ENCODE assay signal across 9 cellular contexts in genomic region chr11:85665756-85666155, GRCh38. TPM values are rescaled to one million over a fixed set of nuclear protein-coding genes. Genes with fewer than 3 reads are reported as not detected.
DNase-seq lines count a peak whose midpoint lies in the region; ATAC-seq and TF ChIP-seq lines count a peak whose summit lies in the region.
"Had no signal": no experiment of that assay in that cellular context is flagged by ENCODE, and none has a peak within 500 bp of the region (broad histone marks: within the 10 kb centered on the region; RNA-seq: fewer than 3 reads in every experiment).

No MANE protein-coding gene starts in this region.

- no peak overlapping the region for H4K91ac ChIP-seq in trophoblast cell (ENCODE audit: low read depth, low read length)

- H3K27me3 ChIP-seq in GM23248 (replicated peaks; ENCODE audit: insufficient read depth), result no peaks in the 10 kb centered on the region
- no peaks in the 10 kb centered on the region for H3K27me3 ChIP-seq in OCI-LY3 (ENCODE audit: low read depth, low read length)
- no peaks in the 10 kb centered on the region for H3K27me3 ChIP-seq in endocrine pancreas (ENCODE audit: control insufficient read depth, insufficient read depth, low read length)
- no peaks in the 10 kb centered on the region for H3K27me3 ChIP-seq in trophoblast cell (ENCODE audit: insufficient read depth, low read length)

- no peak overlapping the region for H2AK5ac ChIP-seq in trophoblast cell (ENCODE audit: low read length)

- H3F3A ChIP-seq in GM23248 (ENCODE audit: insufficient read depth), result 0 out of 2 replicates have a peak, but pooled peaks cover under 1% of the 10 kb centered on the region

- H3K4me3 ChIP-seq in GM23248 (0 out of 2 replicates have a peak overlapping the region, but pooled peaks have one; percentile 87), OCI-LY3 (ENCODE audit: low read length) (peak overlapping the region; percentile 90), endocrine pancreas (ENCODE audit: control insufficient read depth, insufficient read depth, low read length) (peak overlapping the region; percentile 88), trophoblast cell (ENCODE audit: low read depth, low read length) (no peak overlapping the region)

- H3K4me2 ChIP-seq in GM23248 (ENCODE audit: unreplicated experiment), result no peak overlapping the region
- peak overlapping the region; percentile 98 for H3K4me2 ChIP-seq in OCI-LY3 (ENCODE audit: low read length)
- H3K4me2 ChIP-seq in trophoblast cell (ENCODE audit: low read length), result no peak overlapping the region

- in situ Hi-C loops in GM23248 (cut with MboI), result no loop called here

- no peak overlapping the region for H3K14ac ChIP-seq in trophoblast cell (ENCODE audit: low read length)

- peaks cover 12% of the 10 kb centered on the region for H3K4me1 ChIP-seq in GM23248 (ENCODE audit: insufficient read depth)
- H3K4me1 ChIP-seq in OCI-LY3 (ENCODE audit: low read length), result peaks cover 23% of the 10 kb centered on the region
- H3K4me1 ChIP-seq in endocrine pancreas (ENCODE audit: control insufficient read depth, insufficient read depth, low read length), result peaks cover 16% of the 10 kb centered on the region
- H3K4me1 ChIP-seq in trophoblast cell (ENCODE audit: control insufficient read depth in 1 of 2, insufficient read depth in 2 of 2, low read length in 2 of 2), result no peaks in the 10 kb centered on the region

- no peaks in the 10 kb centered on the region for H3K9me3 ChIP-seq in GM23248 (ENCODE audit: low read depth)
- H3K9me3 ChIP-seq in OCI-LY3 (ENCODE audit: insufficient read depth, low read length), result no peaks in the 10 kb centered on the region
- no peaks in the 10 kb centered on the region for H3K9me3 ChIP-seq in endocrine pancreas (ENCODE audit: control insufficient read depth, low read length)
- no peaks in the 10 kb centered on the region for H3K9me3 ChIP-seq in trophoblast cell (ENCODE audit: insufficient read depth, low read depth, low read length)

- no peak for ATAC-seq in GM21717 (IDR thresholded peaks at IDR 0.05; ENCODE audit: unreplicated experiment)
- no peak for ATAC-seq in HG03039 (IDR thresholded peaks at IDR 0.05; ENCODE audit: unreplicated experiment)

- H3K36me3 ChIP-seq in GM23248 (ENCODE audit: low read depth), result peaks cover 10% of the 10 kb centered on the region; the same call in 1 of the 2 replicates
- peaks cover 30% of the 10 kb centered on the region for H3K36me3 ChIP-seq in OCI-LY3 (replicated peaks; ENCODE audit: low read depth, low read length)
- no peaks in the 10 kb centered on the region for H3K36me3 ChIP-seq in endocrine pancreas (ENCODE audit: control insufficient read depth, insufficient read depth, low read length)
- H3K36me3 ChIP-seq in trophoblast cell (ENCODE audit: control insufficient read depth in 1 of 2, insufficient read depth in 2 of 2, low read length in 2 of 2), result no peaks in the 10 kb centered on the region

- no peak overlapping the region for H3K18ac ChIP-seq in trophoblast cell (ENCODE audit: low read length)

- H4K20me1 ChIP-seq in GM23248 (ENCODE audit: insufficient read depth) (peaks cover 16% of the 10 kb centered on the region; the same call in 1 of the 2 replicates), OCI-LY3 (ENCODE audit: insufficient read depth, low read length) (peaks cover 31% of the 10 kb centered on the region)

- WGBS in GM23248 (ENCODE audit: low coverage in 1 of 2, low lambda C conversion rate in 2 of 2, missing lambda C conversion rate in 2 of 2), 2 experiments, result 91 to 99% methylated on average over 5 of the region's 5 CpGs
- WGBS in trophoblast cell (ENCODE audit: extremely low coverage, insufficient coverage, insufficient read length), result no CpG with 5 or more reads among the region's 5 CpGs

- no peak overlapping the region for H3K4ac ChIP-seq in trophoblast cell (ENCODE audit: low read depth, low read length)

- peaks cover 11% of the 10 kb centered on the region for H3K79me1 ChIP-seq in trophoblast cell (ENCODE audit: low read length)

- no peak overlapping the region for H2BK120ac ChIP-seq in trophoblast cell (ENCODE audit: insufficient read depth, low read length, poor library complexity)

- H3K79me2 ChIP-seq in GM23248 (ENCODE audit: insufficient read depth) (peaks cover 41% of the 10 kb centered on the region), OCI-LY3 (ENCODE audit: low read length) (peaks cover 41% of the 10 kb centered on the region), trophoblast cell (ENCODE audit: control insufficient read depth, insufficient read depth, low read length, poor library complexity) (peaks cover 17% of the 10 kb centered on the region)

- TF ChIP-seq CTCF in OCI-LY3 (IDR thresholded peaks at IDR 0.05; ENCODE audit: low read depth, low read length), result no peak

- H2BK5ac ChIP-seq in trophoblast cell (ENCODE audit: low read depth, low read length, poor library complexity), result no peak overlapping the region

- H4K8ac ChIP-seq in trophoblast cell (ENCODE audit: low read depth, low read length), result peak overlapping the region; percentile 1

- no peak overlapping the region for H4K12ac ChIP-seq in trophoblast cell (ENCODE audit: low read depth, low read length)

- H3K23ac ChIP-seq in trophoblast cell (ENCODE audit: low read length), result no peak overlapping the region

- no peak for DNase-seq in GM23248
- no peak for DNase-seq in trophoblast cell
- DNase-seq in T-helper 9 cell, result no peak
- DNase-seq in NCI-H2081 (lab: John Stamatoyannopoulos, UW), result no peak

- H2AFZ ChIP-seq in GM23248, result peak overlapping the region; percentile 89
- H2AFZ ChIP-seq in OCI-LY3 (ENCODE audit: low read depth, low read length), result peak overlapping the region; percentile 96
- no peak overlapping the region for H2AFZ ChIP-seq in trophoblast cell (ENCODE audit: insufficient read depth, low read length, poor library complexity)

- no peak overlapping the region for H2BK12ac ChIP-seq in trophoblast cell (ENCODE audit: low read length)

- H3K9ac ChIP-seq in GM23248 (peak overlapping the region; percentile 99; the same call in 1 of the 2 replicates), OCI-LY3 (ENCODE audit: low read length) (peak overlapping the region; percentile 95), endocrine pancreas (ENCODE audit: control insufficient read depth, insufficient read depth, low read length) (no peak overlapping the region), trophoblast cell (ENCODE audit: low read length) (no peak overlapping the region)

- H3K9me2 ChIP-seq in GM23248 (ENCODE audit: insufficient read depth), result no peaks in the 10 kb centered on the region

- H3K27ac ChIP-seq in GM23248 (peak overlapping the region; percentile 99), OCI-LY3 (ENCODE audit: low read length) (no peak overlapping the region), trophoblast cell (ENCODE audit: low read depth, low read length) (no peak overlapping the region)

RNA-seq across cellular contexts. Expression of gene CREBZF, which starts 0.8 kb away (rescaled TPM):
- 27.6 and 43.8 TPM in 2 replicates for total RNA-seq in GM23248 (2014; rRNA removed; shearing (Covaris generic))
- 10.8 and 15.0 TPM in 2 replicates for polyA plus RNA-seq in GM23248 (2016; fragmentation: Nextera tagmentation; extraction: Ambion mirVana)
- 21.7 and 22.7 TPM in 2 replicates for polyA plus RNA-seq in trophoblast cell (2013)

RNA-seq across cellular contexts. Expression of gene TMEM126A, which starts 18.0 kb away (rescaled TPM):
- 21.5 and 22.9 TPM in 2 replicates for total RNA-seq in GM23248 (2014; rRNA removed; shearing (Covaris generic))
- polyA plus RNA-seq in GM23248 (2016; fragmentation: Nextera tagmentation; extraction: Ambion mirVana), result 64.0 and 69.8 TPM in 2 replicates
- 36.1 and 38.3 TPM in 2 replicates for polyA plus RNA-seq in trophoblast cell (2013)

RNA-seq across cellular contexts. Expression of gene CCDC89, which starts 20.2 kb away (rescaled TPM):
- total RNA-seq in GM23248 (2014; rRNA removed; shearing (Covaris generic)), result 2.8 and 4.4 TPM in 2 replicates
- 3.7 and 4.6 TPM in 2 replicates for polyA plus RNA-seq in GM23248 (2016; fragmentation: Nextera tagmentation; extraction: Ambion mirVana)
- 0.04 and 0.06 TPM in 2 replicates for polyA plus RNA-seq in trophoblast cell (2013)
- total RNA-seq: NCI-H460 had no signal

RNA-seq across cellular contexts. Expression of gene TMEM126B, which starts 37.4 kb away (rescaled TPM):
- 52.2 and 60.1 TPM in 2 replicates for total RNA-seq in GM23248 (2014; rRNA removed; shearing (Covaris generic))
- 53.6 and 54.9 TPM in 2 replicates for polyA plus RNA-seq in GM23248 (2016; fragmentation: Nextera tagmentation; extraction: Ambion mirVana)
- 29.4 and 31.2 TPM in 2 replicates for polyA plus RNA-seq in trophoblast cell (2013)

RNA-seq across cellular contexts. Expression of gene DLG2, which starts 38.6 kb away (rescaled TPM):
- 1.7 and 9.0 TPM in 2 replicates for total RNA-seq in GM23248 (2014; rRNA removed; shearing (Covaris generic))
- polyA plus RNA-seq in GM23248 (2016; fragmentation: Nextera tagmentation; extraction: Ambion mirVana), result 1.1 and 1.2 TPM in 2 replicates
- 1.2 and 1.4 TPM in 2 replicates for polyA plus RNA-seq in trophoblast cell (2013)

Comparison
In these comparisons a context has a peak if more than half of its experiments do, and no peak if none do; other contexts are left out.
1. H3K9ac ChIP-seq: peak in GM23248 (single experiment) and OCI-LY3 (single experiment); none in endocrine pancreas (single experiment) and trophoblast cell (single experiment).